9 cellular contexts compared by ENCODE assay signal in the genomic region with DNA sequence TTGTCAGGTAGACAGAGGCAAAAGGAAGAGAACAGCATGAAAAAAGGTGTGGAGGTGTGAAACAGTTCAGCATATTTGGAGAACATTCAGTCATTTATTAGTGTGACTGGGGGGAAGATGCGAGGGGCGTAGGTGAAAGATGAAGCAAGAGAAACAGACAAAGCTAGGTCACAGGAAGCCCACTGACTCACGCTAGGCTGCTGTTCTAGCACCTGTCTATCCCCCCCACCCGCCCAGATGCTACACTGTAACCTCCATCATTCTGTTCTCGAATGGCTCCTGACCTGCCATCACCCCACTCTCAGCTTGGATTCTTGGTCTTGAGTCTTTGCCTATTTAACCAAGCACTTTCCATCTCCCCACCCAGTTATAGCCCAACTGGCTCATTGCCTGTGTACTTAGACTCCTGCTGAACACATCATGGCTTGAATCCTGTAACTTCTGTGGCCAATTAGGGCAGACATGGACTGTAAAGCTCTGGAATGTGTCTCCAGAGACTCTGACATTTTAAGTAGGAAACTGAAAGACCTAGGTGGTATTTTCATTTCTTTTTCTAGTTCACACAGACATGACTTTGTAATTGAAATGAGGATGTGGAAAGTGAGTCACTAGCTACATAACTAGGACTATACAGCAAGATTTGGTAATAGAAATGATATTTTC. TPM values are rescaled to one million over a fixed set of nuclear protein-coding genes. Genes with fewer than 3 reads are reported as not detected.
DNase-seq lines count a peak whose midpoint lies in the region; ATAC-seq, FAIRE-seq and TF ChIP-seq lines count a peak whose summit lies in the region.
"Had no signal": no experiment of that assay in that cellular context is flagged by ENCODE, and none has a peak within 500 bp of the region (broad histone marks: within the 10 kb centered on the region; RNA-seq: fewer than 3 reads in every experiment).

No MANE protein-coding gene starts in this region.

- FAIRE-seq in GM18507 (lab: Jason Lieb, UNC), result peak; percentile 48

- no peak for TF ChIP-seq CTCF in fibroblast of villous mesenchyme (IDR thresholded peaks at IDR 0.05; ENCODE audit: insufficient read depth, low read depth, low read length)

- ATAC-seq in SK-N-SH treated with all-trans-retinoic acid at 6 μM for 48 hours, result peak; percentile 84
- ATAC-seq in HG02885 (IDR thresholded peaks at IDR 0.05; ENCODE audit: poor library complexity, unreplicated experiment), result no peak
- no peak for ATAC-seq in GM18517 (IDR thresholded peaks at IDR 0.05; ENCODE audit: unreplicated experiment)

- DNase-seq in AG08396 (ENCODE audit: low spot score) (peak; percentile 45), GM18507 (ENCODE audit: extremely low spot score, insufficient read length, low read depth) (no peak), fibroblast of villous mesenchyme (ENCODE audit: low read depth) (peak; percentile 85), NCI-H146 treated with DMSO at 0.1 percent for 48 hours (lab: John Stamatoyannopoulos, UW; ENCODE audit: unreplicated experiment) (no peak), DMS153 (lab: John Stamatoyannopoulos, UW) (no peak)

- H3K4me3 ChIP-seq in fibroblast of villous mesenchyme (ENCODE audit: low read depth, low read length), result no peak overlapping the region
- H3K4me3 ChIP-seq: PC-9 had no signal

TF ChIP-seq in SK-N-SH treated with all-trans-retinoic acid at 6 μM for 48 hours, 23 proteins besides CTCF, POLR2A, EP300 and RAD21:
- TF ChIP-seq TOX (CRISPR knock-in tag; IDR thresholded peaks at IDR 0.05; ENCODE audit: borderline replicate concordance), result peak; percentile 63; the same call in 1 of the 2 replicates
- peak; percentile 64 for TF ChIP-seq ISL1 (CRISPR knock-in tag; IDR thresholded peaks at IDR 0.05)
- no peak for TF ChIP-seq GLIS3 (CRISPR knock-in tag; IDR thresholded peaks at IDR 0.05)

RNA-seq across cellular contexts. Expression of a gene that starts 12.0 kb away (rescaled TPM):
- total RNA-seq in fibroblast of villous mesenchyme, result 9.9 and 20.0 TPM in 2 replicates

RNA-seq across cellular contexts. Expression of a gene that starts 12.8 kb away (rescaled TPM):
- 9.9 and 10.6 TPM in 2 replicates for total RNA-seq in fibroblast of villous mesenchyme

RNA-seq across cellular contexts. Expression of a gene that starts 36.8 kb away (rescaled TPM):
- 36.7 and 40.2 TPM in 2 replicates for total RNA-seq in fibroblast of villous mesenchyme

RNA-seq across cellular contexts. Expression of a gene that starts 37.0 kb away (rescaled TPM):
- total RNA-seq in fibroblast of villous mesenchyme, result 60.2 and 68.2 TPM in 2 replicates

RNA-seq across cellular contexts. Expression of a gene that starts 40.5 kb away (rescaled TPM):
- not detected in 2 replicates for total RNA-seq in fibroblast of villous mesenchyme

Comparison
In these comparisons a context has a peak if more than half of its experiments do, and no peak if none do; other contexts are left out.
1. DNase-seq: peak in AG08396 (single experiment) and fibroblast of villous mesenchyme (single experiment); none in GM18507 (single experiment), NCI-H146 treated with DMSO at 0.1 percent for 48 hours (single experiment) and DMS153 (single experiment).